Comparison of ENCODE assay signal across 16 cellular contexts in the genomic region with DNA sequence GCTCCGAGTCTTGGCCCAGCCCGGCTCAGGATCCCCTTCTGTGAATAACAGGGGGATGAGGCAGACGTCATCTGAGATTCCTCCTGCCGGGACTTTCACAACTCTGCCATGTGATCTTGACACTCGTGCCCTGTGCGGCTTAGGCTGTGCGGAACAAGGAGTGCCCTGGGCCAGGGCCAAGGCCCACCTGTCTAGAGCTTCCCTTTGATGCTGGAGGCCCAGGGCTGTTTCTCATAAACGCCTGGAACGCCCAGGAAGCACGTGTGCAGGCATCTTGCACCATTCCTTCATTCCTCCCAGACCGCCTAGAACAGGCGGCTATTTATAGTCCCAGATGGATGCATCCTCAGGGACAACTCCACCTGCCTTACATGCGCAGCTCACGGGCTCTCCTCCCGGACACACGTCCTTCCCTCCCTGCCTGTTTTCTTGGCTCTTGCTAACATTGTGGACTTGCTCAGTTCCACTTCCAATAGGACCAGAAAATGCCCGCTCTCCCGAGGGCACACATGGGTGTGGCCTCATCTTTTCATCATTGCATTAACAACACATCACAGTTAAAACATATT. TPM values are rescaled to one million over a fixed set of nuclear protein-coding genes. Genes with fewer than 3 reads are reported as not detected.
DNase-seq lines count a peak whose midpoint lies in the region; ATAC-seq and TF ChIP-seq lines count a peak whose summit lies in the region.
"Had no signal": no experiment of that assay in that cellular context is flagged by ENCODE, and none has a peak within 500 bp of the region (broad histone marks: within the 10 kb centered on the region; RNA-seq: fewer than 3 reads in every experiment).

No MANE protein-coding gene starts in this region.

- intact Hi-C loops in left ventricle myocardium superior (cut with micrococcal nuclease) = no loop called here

- H3K36me3 Mint-ChIP-seq in brain = peaks cover 17% of the 10 kb centered on the region
- H3K36me3 Mint-ChIP-seq: naive B cell had no signal

- H3K4me3 ChIP-seq in retinal pigment epithelial cell (ENCODE audit: low read length) = no peak overlapping the region
- H3K4me3 ChIP-seq: BLaER1 had no signal

- ATAC-seq in left ventricle myocardium superior = peak; percentile 78
- no peak for ATAC-seq in GM21423 (IDR thresholded peaks at IDR 0.05; ENCODE audit: unreplicated experiment)
- ATAC-seq in HG02884 (IDR thresholded peaks at IDR 0.05; ENCODE audit: unreplicated experiment) = no peak

- H3K4me1 Mint-ChIP-seq in brain = peaks cover 54% of the 10 kb centered on the region
- H3K4me1 Mint-ChIP-seq: activated CD4-positive, alpha-beta T cell treated with anti-CD3 and anti-CD28 coated beads, Interleukin-2, amount 10 ng/mL, durations not matched to agents 24 days and 14 days; naive B cell had no signal

- peak overlapping the region in 3 of 5 experiments; percentile 13 to 81 (median 16) for H3K27ac Mint-ChIP-seq in brain
- H3K27ac Mint-ChIP-seq: activated CD4-positive, alpha-beta T cell treated with anti-CD3 and anti-CD28 coated beads, Interleukin-2, amount 10 ng/mL, durations not matched to agents 24 days and 14 days; HFFc6; naive B cell; stimulated activated naive CD8-positive, alpha-beta T cell treated with anti-CD3 and anti-CD28 coated beads, Interleukin-15, Interleukin-2, amounts not matched to agents 100 ng/mL and 50 ng/mL, for 24 hours had no signal

- no peak overlapping the region for H3K4me3 Mint-ChIP-seq in brain
- H3K4me3 Mint-ChIP-seq: activated CD4-positive, alpha-beta T cell treated with anti-CD3 and anti-CD28 coated beads, Interleukin-2, amount 10 ng/mL, durations not matched to agents 24 days and 14 days; HFFc6; naive B cell; stimulated activated naive CD8-positive, alpha-beta T cell treated with anti-CD3 and anti-CD28 coated beads, Interleukin-15, Interleukin-2, amounts not matched to agents 100 ng/mL and 50 ng/mL, for 24 hours had no signal

- DNase-seq in GM03348 (ENCODE audit: low spot score) = peak; percentile 31
- DNase-seq in left ventricle myocardium superior = peak; percentile 57
- DNase-seq in retinal pigment epithelial cell (ENCODE audit: low read depth) = peak; percentile 63
- no peak for DNase-seq in COLO668 (lab: John Stamatoyannopoulos, UW; ENCODE audit: unreplicated experiment)
- no peak for DNase-seq in COR-L47 (lab: John Stamatoyannopoulos, UW)
- DNase-seq: activated CD4-positive, alpha-beta T cell treated with anti-CD3 and anti-CD28 coated beads, Interleukin-2, amount 10 ng/mL, durations not matched to agents 24 days and 14 days; activated effector memory CD4-positive, alpha-beta T cell treated with Interleukin-2 at 50 U/mL for 16 hours; cortex of kidney; HFFc6; naive B cell; NCI-H1105 had no signal

- H3K9me3 Mint-ChIP-seq in brain = peaks cover 0 to 3% (median 0%) of the 10 kb centered on the region in 5 experiments
- H3K9me3 Mint-ChIP-seq: activated CD4-positive, alpha-beta T cell treated with anti-CD3 and anti-CD28 coated beads, Interleukin-2, amount 10 ng/mL, durations not matched to agents 24 days and 14 days; HFFc6; stimulated activated naive CD8-positive, alpha-beta T cell treated with anti-CD3 and anti-CD28 coated beads, Interleukin-15, Interleukin-2, amounts not matched to agents 100 ng/mL and 50 ng/mL, for 24 hours had no signal

- H3K27me3 Mint-ChIP-seq in brain = peaks cover 3% of the 10 kb centered on the region
- H3K27me3 Mint-ChIP-seq: activated CD4-positive, alpha-beta T cell treated with anti-CD3 and anti-CD28 coated beads, Interleukin-2, amount 10 ng/mL, durations not matched to agents 24 days and 14 days had no signal

- TF ChIP-seq CTCF in brain (conservative IDR thresholded peaks at IDR 0.05) = no peak
- no peak for TF ChIP-seq CTCF in retinal pigment epithelial cell (conservative IDR thresholded peaks at IDR 0.05; ENCODE audit: low read depth, low read length)

RNA-seq across cellular contexts. Expression of a gene that starts 57.3 kb away (rescaled TPM):
- 33.5 TPM for polyA plus RNA-seq in brain (ENCODE audit: insufficient read depth, low read depth, low replicate concordance)
- total RNA-seq in left ventricle myocardium superior = 28.3 TPM

Comparison
In these comparisons a context has a peak if more than half of its experiments do, and no peak if none do; other contexts are left out.
1. DNase-seq: peak in GM03348 (single experiment), left ventricle myocardium superior (single experiment) and retinal pigment epithelial cell (single experiment); none in COLO668 (single experiment) and COR-L47 (single experiment).